16 cellular contexts compared by ENCODE assay signal in genomic region chr10:9060314-9060713, GRCh38.
"Had no signal": no experiment of that assay in that cellular context is flagged by ENCODE, and none has a peak within 500 bp of the region (broad histone marks: within the 10 kb centered on the region; RNA-seq: fewer than 3 reads in every experiment).

No MANE protein-coding gene starts in this region.

- H3K4me1 ChIP-seq: left lung, testis, upper lobe of right lung had no signal

- H3K27me3 ChIP-seq: foreskin keratinocyte, testis, upper lobe of right lung had no signal

- DNase-seq: activated CD4-positive, alpha-beta T cell treated with anti-CD3 and anti-CD28 coated beads for 36 hours; aorta; foreskin keratinocyte; head of caudate nucleus; left lung; nephron progenitor cell; stimulated activated CD4-positive, alpha-beta T cell treated with anti-CD3 and anti-CD28 coated beads, Interleukin-4, amount 100 ng/mL, for 1 hour; stimulated activated CD8-positive, alpha-beta memory T cell treated with anti-CD3 and anti-CD28 coated beads, Interleukin-4, amount 100 ng/mL, for 48 hours; stimulated activated naive CD8-positive, alpha-beta T cell treated with anti-CD3 and anti-CD28 coated beads, Interleukin-15, amount 100 ng/mL, for 72 hours; SW 1271; testis; upper lobe of right lung had no signal

- H3K4me3 ChIP-seq: left lung, testis, upper lobe of right lung had no signal

- H3K9me3 ChIP-seq: testis, upper lobe of right lung had no signal

- H3K4me3 Mint-ChIP-seq: activated CD4-positive, alpha-beta T cell treated with anti-CD3 and anti-CD28 coated beads for 36 hours; activated T-helper 17 cell treated with anti-CD3 and anti-CD28 coated beads, Interleukin-2, amount 50 U/mL, for 72 hours; memory B cell; nephron progenitor cell; stimulated activated naive CD8-positive, alpha-beta T cell treated with anti-CD3 and anti-CD28 coated beads, Interleukin-15, amount 100 ng/mL, for 72 hours had no signal

- H3K27ac ChIP-seq: foreskin keratinocyte, left lung, testis, upper lobe of right lung, VCaP had no signal

- H3K36me3 Mint-ChIP-seq: memory B cell had no signal

- H3K9me3 Mint-ChIP-seq: activated T-helper 17 cell treated with anti-CD3 and anti-CD28 coated beads, Interleukin-2, amount 50 U/mL, for 72 hours had no signal

- H3K27ac Mint-ChIP-seq: activated CD4-positive, alpha-beta T cell treated with anti-CD3 and anti-CD28 coated beads for 36 hours; activated naive CD4-positive, alpha-beta T cell treated with anti-CD3 and anti-CD28 coated beads, Interleukin-2, amount 50 U/mL, for 72 hours; activated T-helper 17 cell treated with anti-CD3 and anti-CD28 coated beads, Interleukin-2, amount 50 U/mL, for 72 hours; memory B cell; nephron progenitor cell had no signal

- H3K4me1 Mint-ChIP-seq: activated T-helper 17 cell treated with anti-CD3 and anti-CD28 coated beads, Interleukin-2, amount 50 U/mL, for 72 hours; memory B cell; nephron progenitor cell had no signal

- H3K27me3 Mint-ChIP-seq: activated CD4-positive, alpha-beta T cell treated with anti-CD3 and anti-CD28 coated beads for 36 hours; activated T-helper 17 cell treated with anti-CD3 and anti-CD28 coated beads, Interleukin-2, amount 50 U/mL, for 72 hours; memory B cell; stimulated activated naive CD8-positive, alpha-beta T cell treated with anti-CD3 and anti-CD28 coated beads, Interleukin-15, amount 100 ng/mL, for 72 hours had no signal

- ATAC-seq: activated CD4-positive, alpha-beta T cell treated with anti-CD3 and anti-CD28 coated beads for 36 hours; activated naive CD4-positive, alpha-beta T cell treated with anti-CD3 and anti-CD28 coated beads, Interleukin-2, amount 50 U/mL, for 72 hours; activated T-helper 17 cell treated with anti-CD3 and anti-CD28 coated beads, Interleukin-2, amount 50 U/mL, for 72 hours; foreskin keratinocyte; left lung; stimulated activated naive CD8-positive, alpha-beta T cell treated with anti-CD3 and anti-CD28 coated beads, Interleukin-15, amount 100 ng/mL, for 72 hours; upper lobe of right lung had no signal

- H3K36me3 ChIP-seq: left lung, upper lobe of right lung had no signal
